Comparison of ENCODE assay signal across 21 cellular contexts in the genomic region with DNA sequence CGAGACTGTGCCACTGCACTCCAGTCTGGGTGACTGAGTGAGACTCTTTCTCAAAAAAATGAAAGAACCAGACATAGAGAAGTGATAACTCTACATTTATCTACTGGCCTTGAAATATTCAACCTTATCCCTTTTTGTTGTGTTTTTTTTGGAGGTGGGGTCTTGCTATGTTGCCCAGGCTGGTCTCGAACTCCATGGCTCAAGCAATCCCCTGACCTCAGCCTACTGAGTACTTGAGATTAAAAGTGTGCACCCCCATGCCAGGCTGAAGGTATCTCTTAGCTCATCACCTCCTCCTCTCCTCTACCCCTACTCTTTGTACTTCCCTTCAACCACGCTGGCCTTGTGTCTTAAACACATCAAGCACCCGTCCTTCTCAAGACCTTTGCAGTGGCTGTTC. TPM values are rescaled to one million over a fixed set of nuclear protein-coding genes. Genes with fewer than 3 reads are reported as not detected.
DNase-seq lines count a peak whose midpoint lies in the region; ATAC-seq, FAIRE-seq and TF ChIP-seq lines count a peak whose summit lies in the region.
"Had no signal": no experiment of that assay in that cellular context is flagged by ENCODE, and none has a peak within 500 bp of the region (broad histone marks: within the 10 kb centered on the region; RNA-seq: fewer than 3 reads in every experiment).

No MANE protein-coding gene starts in this region.

- in situ Hi-C loops in K562 (cut with MboI), result no loop called here

- TF ChIP-seq POLR2A in K562 (conservative IDR thresholded peaks at IDR 0.05), result no peak
- no peak for TF ChIP-seq POLR2A in thyroid gland (IDR thresholded peaks at IDR 0.05)

- no peaks in the 10 kb centered on the region for H3K9me3 Mint-ChIP-seq in natural killer cell treated with Interleukin-12 subunit alpha and Interleukin-12 subunit beta and Interleukin-15 and Interleukin-18, amount 100 ng/mL, for 72 hours
- H3K9me3 Mint-ChIP-seq in natural killer cell (no peaks in the 10 kb centered on the region), nephron (no peaks in the 10 kb centered on the region)

- no peak overlapping the region for H3K27ac ChIP-seq in K562 (ENCODE audit: extremely low read depth, low read depth, low read length)
- H3K27ac ChIP-seq in thyroid gland, result no peak overlapping the region

- no peak for ATAC-seq in natural killer cell treated with Interleukin-12 subunit alpha and Interleukin-12 subunit beta and Interleukin-15 and Interleukin-18, amount 100 ng/mL, for 72 hours
- ATAC-seq in natural killer cell, result no peak
- ATAC-seq in K562, result no peak
- ATAC-seq: Panc1 had no signal

- DNase-seq in natural killer cell treated with Interleukin-12 subunit alpha and Interleukin-12 subunit beta and Interleukin-15 and Interleukin-18, amount 100 ng/mL, for 72 hours (ENCODE audit: low spot score), result no peak
- DNase-seq in natural killer cell (no peak), K562 (ENCODE audit: extremely low read depth in 1 of 4, low spot score in 3 of 4) (no peak), kidney tubule cell (ENCODE audit: low spot score) (no peak), COLO668 (lab: John Stamatoyannopoulos, UW; ENCODE audit: unreplicated experiment) (no peak), thyroid gland (no peak)
- DNase-seq: DMS79; KG1; NCI-H1092 treated with DMSO at 0.1 percent for 48 hours; NCI-H1436 treated with DMSO at 0.1 percent for 48 hours; NCI-H2029 treated with DMSO at 0.1 percent for 48 hours; NCI-H226; NCI-H510A treated with DMSO at 0.1 percent for 48 hours; NCI-H774; NK-92 treated with Interleukin-12 subunit alpha and Interleukin-12 subunit beta, amount 100 ng/mL, for 24 hours; SIG-M5 had no signal

- TF ChIP-seq EP300 in K562 (IDR thresholded peaks at IDR 0.05; ENCODE audit: low read length), result no peak

- no peaks in the 10 kb centered on the region for H3K27me3 ChIP-seq in K562 (ENCODE audit: control insufficient read depth in 2 of 2, insufficient read depth in 2 of 2, low read length in 2 of 2)
- no peaks in the 10 kb centered on the region for H3K27me3 ChIP-seq in thyroid gland

- H3K4me3 ChIP-seq in K562 (no peak overlapping the region), thyroid gland (replicated peaks in 1 of 3) (no peak overlapping the region)

- H3K4me1 Mint-ChIP-seq in natural killer cell treated with Interleukin-12 subunit alpha and Interleukin-12 subunit beta and Interleukin-15 and Interleukin-18, amount 100 ng/mL, for 72 hours (ENCODE audit: low read depth in 2 of 2), result peaks cover 28 to 35% of the 10 kb centered on the region in 2 donors
- H3K4me1 Mint-ChIP-seq in natural killer cell (peaks cover 11 to 16% of the 10 kb centered on the region in 2 donors), nephron (peaks cover 6% of the 10 kb centered on the region)

- BruUV-seq in K562 (replicated peaks; lab: Mats Ljungman, UMichigan), result no TSS peak

- no peaks in the 10 kb centered on the region for H4K20me1 ChIP-seq in K562 (replicated peaks; ENCODE audit: control insufficient read depth, insufficient read depth, low read length)

- no peak overlapping the region for H3K27ac Mint-ChIP-seq in natural killer cell treated with Interleukin-12 subunit alpha and Interleukin-12 subunit beta and Interleukin-15 and Interleukin-18, amount 100 ng/mL, for 72 hours
- H3K27ac Mint-ChIP-seq in natural killer cell, result no peak overlapping the region
- H3K27ac Mint-ChIP-seq in nephron, result peak overlapping the region in 1 of 3 experiments; percentile 0
- H3K27ac Mint-ChIP-seq: B cell had no signal

- peak overlapping the region; percentile 37 for H3K4me3 Mint-ChIP-seq in natural killer cell treated with Interleukin-12 subunit alpha and Interleukin-12 subunit beta and Interleukin-15 and Interleukin-18, amount 100 ng/mL, for 72 hours
- H3K4me3 Mint-ChIP-seq in natural killer cell, result no peak overlapping the region
- H3K4me3 Mint-ChIP-seq in nephron, result peak overlapping the region in 2 of 3 experiments; percentile 13 to 15
- H3K4me3 Mint-ChIP-seq: B cell had no signal

- CTCF ChIA-PET in K562 (lab: Yijun Ruan, JAX; ENCODE audit: low intra/inter-chr PET ratio), result no interaction called here

- no peak overlapping the region for H3K9ac ChIP-seq in K562 (ENCODE audit: insufficient read depth in 1 of 2, low read depth in 2 of 2, low read length in 2 of 2)

- no peak for FAIRE-seq in K562 (lab: Jason Lieb, UNC)
- FAIRE-seq: A204.1, H54 had no signal

- H3K4me1 ChIP-seq in K562 (replicated peaks in 1 of 2; ENCODE audit: control insufficient read depth in 2 of 2, insufficient read depth in 2 of 2, low read length in 2 of 2) (peaks cover 6 to 17% of the 10 kb centered on the region in 2 experiments; a peak in 4 of 5 replicates), thyroid gland (no peaks in the 10 kb centered on the region)

- WGBS in K562 (ENCODE audit: insufficient coverage, low coverage, missing lambda C conversion rate), result 83% methylated on average over 4 of the region's 4 CpGs
- 97 to 98% methylated on average over 4 of the region's 4 CpGs for WGBS in thyroid gland, 2 donors

- no peak overlapping the region for H2AFZ ChIP-seq in K562 (ENCODE audit: low read depth, low read length)

- H3K36me3 Mint-ChIP-seq in natural killer cell treated with Interleukin-12 subunit alpha and Interleukin-12 subunit beta and Interleukin-15 and Interleukin-18, amount 100 ng/mL, for 72 hours, result peaks cover 18% of the 10 kb centered on the region
- H3K36me3 Mint-ChIP-seq in natural killer cell (no peaks in the 10 kb centered on the region), nephron (ENCODE audit: low read depth) (no peaks in the 10 kb centered on the region)

- no peaks in the 10 kb centered on the region for H3K9me1 ChIP-seq in K562 (ENCODE audit: control insufficient read depth, insufficient read depth, low read length)

- no peaks in the 10 kb centered on the region for H3K27me3 Mint-ChIP-seq in natural killer cell treated with Interleukin-12 subunit alpha and Interleukin-12 subunit beta and Interleukin-15 and Interleukin-18, amount 100 ng/mL, for 72 hours
- H3K27me3 Mint-ChIP-seq in natural killer cell (ENCODE audit: low read depth in 2 of 2), result no peaks in the 10 kb centered on the region
- peaks cover 14% of the 10 kb centered on the region for H3K27me3 Mint-ChIP-seq in nephron (ENCODE audit: low read depth)
- H3K27me3 Mint-ChIP-seq: B cell had no signal

- no peak for TF ChIP-seq RAD21 in K562 (CRISPR knock-in tag; conservative IDR thresholded peaks at IDR 0.05 in 1 of 2, IDR thresholded peaks at IDR 0.05 in 1 of 2)

- no peak overlapping the region for H3K4me2 ChIP-seq in K562 (ENCODE audit: insufficient read depth, low read length)

- H3K9me3 ChIP-seq in K562 (replicated peaks; ENCODE audit: control insufficient read depth, insufficient read depth, low read depth, low read length) (no peaks in the 10 kb centered on the region), thyroid gland (no peaks in the 10 kb centered on the region)

- intact Hi-C loops in natural killer cell (cut with micrococcal nuclease), result no loop called here
- intact Hi-C loops in K562 (cut with micrococcal nuclease), result no loop called here
- intact Hi-C loops in thyroid gland (cut with DNase I), result no loop called here

- H3K79me2 ChIP-seq in K562 (ENCODE audit: control insufficient read depth, insufficient read depth, low read length), result no peaks in the 10 kb centered on the region

- H3K36me3 ChIP-seq in K562 (ENCODE audit: control insufficient read depth, insufficient read depth, low read length), result no peaks in the 10 kb centered on the region
- no peaks in the 10 kb centered on the region for H3K36me3 ChIP-seq in thyroid gland

- POLR2A ChIA-PET in K562 (lab: Yijun Ruan, JAX), result interaction anchor here (1.4 kb wide), 1 partner anchor 10 kb away, joined by 3 read pairs; no protein-coding TSS in a partner anchor

- no peak for TF ChIP-seq CTCF in natural killer cell (IDR thresholded peaks at IDR 0.05)
- no peak for TF ChIP-seq CTCF in K562 (IDR thresholded peaks at IDR 0.05 in 2 of 3, conservative IDR thresholded peaks at IDR 0.05 in 1 of 3; ENCODE audit: insufficient read depth in 2 of 3, low read depth in 1 of 3, low read length in 3 of 3)
- TF ChIP-seq CTCF in nephron (IDR thresholded peaks at IDR 0.05; ENCODE audit: unreplicated experiment in 3 of 3), result no peak
- no peak for TF ChIP-seq CTCF in thyroid gland (IDR thresholded peaks at IDR 0.05)

RNA-seq across cellular contexts. Expression of gene DRAM1, which starts 3.8 kb away (rescaled TPM):
- total RNA-seq in natural killer cell treated with Interleukin-12 subunit alpha and Interleukin-12 subunit beta and Interleukin-15 and Interleukin-18, amount 100 ng/mL, for 72 hours, result 10 to 100 TPM; 24.5 to 63.0 TPM
- total RNA-seq in natural killer cell (10 to 100 TPM in 1 of 3 donors, 1 to 10 TPM in 2; 9.8 to 10.5 (median 10.0) TPM), K562 (2014; rRNA removed) (1.4 and 2.1 TPM in 2 replicates), K562 (2014; rRNA removed; fragmentation: Illumina TruSeq; extraction: Trizol) (4.2 and 4.3 TPM in 2 replicates), K562 (2015; rRNA removed; fragmentation: Illumina TruSeq; extraction: Trizol) (2.7 TPM in 2 replicates), K562 (2021) (2.9 and 4.2 TPM in 2 replicates), thyroid gland (10 to 100 TPM in 3 of 4 donors, 1 to 10 TPM in 1; 7.8 to 31.0 (median 14.1) TPM)
- total RNA-seq in K562 (2011; cell fraction: chromatin; rRNA removed; ENCODE audit: low replicate concordance), result 4.1 and 12.3 TPM in 2 replicates
- total RNA-seq in K562 (2011; cell fraction: nucleolus; rRNA removed), result 1.8 and 4.9 TPM in 2 replicates
- 3.2 and 8.5 TPM in 2 replicates for total RNA-seq in K562 (2011; cell fraction: nucleoplasm; rRNA removed)
- polyA plus RNA-seq in K562 (2011; rRNA removed) (1.3 and 2.7 TPM in 2 replicates), K562 (2014; fragmentation: Illumina TruSeq; extraction: Trizol) (2.9 and 3.3 TPM in 2 replicates), K562 (2014; fragmentation: Nextera tagmentation; extraction: Ambion mirVana) (1 to 10 TPM; 1.5 to 2.0 TPM), K562 (2014; rRNA removed) (2.2 and 2.7 TPM in 2 replicates)
- polyA plus RNA-seq in K562 (2011; cell fraction: cytosol; rRNA removed), result 1.2 and 2.0 TPM in 2 replicates
- 0.27 and 0.58 TPM in 2 replicates for polyA plus RNA-seq in K562 (2011; cell fraction: nucleus; rRNA removed)
- polyA plus RNA-seq in K562 (2012), result 3.1 and 5.9 TPM in 2 replicates
- 1.7 and 4.0 TPM in 2 replicates for polyA minus RNA-seq in K562 (2011; rRNA and poly(A)+ RNA removed)
- polyA minus RNA-seq in K562 (2011; cell fraction: cytosol; rRNA and poly(A)+ RNA removed), result 0.64 and 3.0 TPM in 2 replicates
- 0.22 and 2.4 TPM in 2 replicates for polyA minus RNA-seq in K562 (2011; cell fraction: nucleus; rRNA and poly(A)+ RNA removed)

RNA-seq across cellular contexts. Expression of gene GNPTAB, which starts 50.5 kb away (rescaled TPM):
- 100 to 1,000 TPM; 139 to 186 TPM for total RNA-seq in natural killer cell treated with Interleukin-12 subunit alpha and Interleukin-12 subunit beta and Interleukin-15 and Interleukin-18, amount 100 ng/mL, for 72 hours
- total RNA-seq in natural killer cell (100 to 1,000 TPM; 260 to 285 (median 262) TPM), K562 (2014; rRNA removed) (11.6 and 13.0 TPM in 2 replicates), K562 (2014; rRNA removed; fragmentation: Illumina TruSeq; extraction: Trizol) (19.8 and 21.7 TPM in 2 replicates), K562 (2015; rRNA removed; fragmentation: Illumina TruSeq; extraction: Trizol) (23.2 and 23.3 TPM in 2 replicates), K562 (2021) (19.3 and 20.4 TPM in 2 replicates), thyroid gland (10 to 100 TPM; 26.5 to 40.8 (median 36.6) TPM)
- total RNA-seq in K562 (2011; cell fraction: chromatin; rRNA removed; ENCODE audit: low replicate concordance), result 40.1 and 95.2 TPM in 2 replicates
- total RNA-seq in K562 (2011; cell fraction: nucleolus; rRNA removed), result 19.5 and 22.0 TPM in 2 replicates
- 60.6 and 98.6 TPM in 2 replicates for total RNA-seq in K562 (2011; cell fraction: nucleoplasm; rRNA removed)
- polyA plus RNA-seq in K562 (2011; rRNA removed) (16.3 and 23.2 TPM in 2 replicates), K562 (2014; fragmentation: Illumina TruSeq; extraction: Trizol) (15.3 and 19.3 TPM in 2 replicates), K562 (2014; fragmentation: Nextera tagmentation; extraction: Ambion mirVana) (1 to 10 TPM; 5.9 to 6.5 TPM), K562 (2014; rRNA removed) (11.6 and 12.8 TPM in 2 replicates)
- polyA plus RNA-seq in K562 (2011; cell fraction: cytosol; rRNA removed), result 5.1 and 11.1 TPM in 2 replicates
- 12.5 and 13.7 TPM in 2 replicates for polyA plus RNA-seq in K562 (2011; cell fraction: nucleus; rRNA removed)
- polyA plus RNA-seq in K562 (2012), result 15.6 and 18.6 TPM in 2 replicates
- 44.5 and 49.5 TPM in 2 replicates for polyA minus RNA-seq in K562 (2011; rRNA and poly(A)+ RNA removed)
- 12.1 and 14.2 TPM in 2 replicates for polyA minus RNA-seq in K562 (2011; cell fraction: cytosol; rRNA and poly(A)+ RNA removed)
- 18.2 and 24.9 TPM in 2 replicates for polyA minus RNA-seq in K562 (2011; cell fraction: nucleus; rRNA and poly(A)+ RNA removed)
